24 cellular contexts compared by ENCODE assay signal in the genomic region with DNA sequence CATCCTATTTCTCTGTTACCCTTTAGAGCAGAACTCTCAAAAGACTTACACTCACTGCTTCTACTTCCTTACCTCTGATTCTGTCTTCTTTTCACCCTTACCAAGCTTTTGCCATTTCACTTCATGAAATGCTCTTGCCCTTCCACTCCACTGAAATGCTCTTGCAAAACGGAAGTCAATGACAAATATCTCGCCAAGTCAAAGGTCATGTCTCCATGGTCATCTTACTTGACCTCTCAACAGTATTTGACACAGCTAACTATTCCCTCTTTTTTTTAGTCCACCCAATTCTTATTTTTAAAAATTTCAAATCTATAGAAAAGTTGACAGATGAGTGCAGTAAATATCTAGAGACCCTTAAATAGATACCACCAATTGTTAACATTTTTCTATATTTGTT.
DNase-seq lines count a peak whose midpoint lies in the region; ATAC-seq, FAIRE-seq and TF ChIP-seq lines count a peak whose summit lies in the region.
"Had no signal": no experiment of that assay in that cellular context is flagged by ENCODE, and none has a peak within 500 bp of the region (broad histone marks: within the 10 kb centered on the region; RNA-seq: fewer than 3 reads in every experiment).

No MANE protein-coding gene starts in this region.

- H3K27me3 ChIP-seq in OCI-LY3 (ENCODE audit: low read depth, low read length) (peaks cover 16% of the 10 kb centered on the region), mesenchymal stem cell (ENCODE audit: control insufficient read depth in 1 of 2, insufficient read depth in 1 of 2, low read length in 2 of 2) (no peaks in the 10 kb centered on the region)
- H3K27me3 ChIP-seq: BE2C had no signal

- no peak overlapping the region for H4K8ac ChIP-seq in mesenchymal stem cell (ENCODE audit: low read length)

- H3K9me3 ChIP-seq in OCI-LY3 (ENCODE audit: insufficient read depth, low read length) (no peaks in the 10 kb centered on the region), mesenchymal stem cell (ENCODE audit: control insufficient read depth, low read length) (no peaks in the 10 kb centered on the region)
- H3K9me3 ChIP-seq: BE2C had no signal

- no peak overlapping the region for H2BK15ac ChIP-seq in mesenchymal stem cell (ENCODE audit: low read depth, poor library complexity, severe bottlenecking)

- peak; percentile 20 for DNase-seq in GM12865 (ENCODE audit: low read depth)
- no peak for DNase-seq in GM19239 (ENCODE audit: insufficient read length, low spot score)
- DNase-seq in mesenchymal stem cell, result no peak
- DNase-seq: ACHN; BE2C; C1 segment of cervical spinal cord; CD4-positive, CD25-positive, alpha-beta regulatory T cell; CD8-positive, alpha-beta memory T cell; COR-L47; DMS 273 treated with DMSO at 0.1 percent for 48 hours; DMS53; DND-41; EL; GOT3; H7; HFFc6; Kasumi-1; KBM-7 had no signal

- H3K4ac ChIP-seq in mesenchymal stem cell (ENCODE audit: low read depth in 1 of 2, low read length in 2 of 2), result no peak overlapping the region

- H4K20me1 ChIP-seq in OCI-LY3 (ENCODE audit: insufficient read depth, low read length), result peaks cover 41% of the 10 kb centered on the region

- H3K27ac ChIP-seq in OCI-LY3 (ENCODE audit: low read length) (no peak overlapping the region), mesenchymal stem cell (ENCODE audit: low read length, poor library complexity, severe bottlenecking) (no peak overlapping the region)

- TF ChIP-seq CTCF in GM12865 (IDR thresholded peaks at IDR 0.05; ENCODE audit: insufficient read depth, low read depth, low read length, missing control alignments), result no peak
- no peak for TF ChIP-seq CTCF in OCI-LY3 (IDR thresholded peaks at IDR 0.05; ENCODE audit: low read depth, low read length)

- H2AK5ac ChIP-seq in mesenchymal stem cell (ENCODE audit: low read length, severe bottlenecking), result peak overlapping the region; percentile 57

- WGBS in mesenchymal stem cell, result 79% methylated on average over 2 of the region's 2 CpGs

- H3K79me1 ChIP-seq in mesenchymal stem cell (replicated peaks; ENCODE audit: low read length, poor library complexity, severe bottlenecking), result peaks cover 3% of the 10 kb centered on the region

- H3K36me3 ChIP-seq in OCI-LY3 (replicated peaks; ENCODE audit: low read depth, low read length) (peaks cover 10% of the 10 kb centered on the region), mesenchymal stem cell (ENCODE audit: control insufficient read depth in 1 of 2, insufficient read depth in 2 of 2, low read depth in 1 of 2, low read length in 2 of 2) (peaks cover 0 to 17% of the 10 kb centered on the region in 2 experiments)
- H3K36me3 ChIP-seq: BE2C had no signal

- peak overlapping the region; percentile 71 for H3K4me2 ChIP-seq in OCI-LY3 (ENCODE audit: low read length)
- H3K4me2 ChIP-seq in mesenchymal stem cell (ENCODE audit: low read length, poor library complexity, severe bottlenecking), result no peak overlapping the region

- no peak overlapping the region for H2BK5ac ChIP-seq in mesenchymal stem cell (ENCODE audit: low read depth, low read length, poor library complexity, severe bottlenecking)

- H2BK12ac ChIP-seq in mesenchymal stem cell (ENCODE audit: low read length in 2 of 2), result no peak overlapping the region

- H3K9ac ChIP-seq in OCI-LY3 (ENCODE audit: low read length) (no peak overlapping the region), mesenchymal stem cell (ENCODE audit: low read length) (no peak overlapping the region)

- ATAC-seq in GM19463 (IDR thresholded peaks at IDR 0.05; ENCODE audit: unreplicated experiment), result no peak
- no peak for ATAC-seq in HG03439 (IDR thresholded peaks at IDR 0.05; ENCODE audit: unreplicated experiment)
- ATAC-seq in activated CD4-positive, CD25-positive, alpha-beta regulatory T cell treated with anti-CD3 and anti-CD28 coated beads, Interleukin-2, amount 50 U/mL, for 24 hours, result no peak
- ATAC-seq: HCT116 had no signal

- H4K91ac ChIP-seq in mesenchymal stem cell (ENCODE audit: low read length), result no peak overlapping the region

- H3K4me3 ChIP-seq in GM12865 (ENCODE audit: low read depth, low read length), result no peak overlapping the region
- no peak overlapping the region for H3K4me3 ChIP-seq in OCI-LY3 (ENCODE audit: low read length)
- H3K4me3 ChIP-seq in mesenchymal stem cell (ENCODE audit: insufficient read depth in 1 of 2, low read depth in 1 of 2, low read length in 2 of 2), result no peak overlapping the region

- no peak overlapping the region for H3K18ac ChIP-seq in mesenchymal stem cell (ENCODE audit: low read depth in 1 of 2, low read length in 2 of 2)

- H2AFZ ChIP-seq in OCI-LY3 (ENCODE audit: low read depth, low read length) (no peak overlapping the region), mesenchymal stem cell (ENCODE audit: low read depth, low read length) (no peak overlapping the region)

- no peak overlapping the region for H2BK120ac ChIP-seq in mesenchymal stem cell (ENCODE audit: low read depth, low read length)

- H3K23ac ChIP-seq in mesenchymal stem cell (ENCODE audit: low read length in 2 of 2), result no peak overlapping the region

- peak; percentile 56 for FAIRE-seq in GM19239 (lab: Jason Lieb, UNC)
- FAIRE-seq: HTR-8/SVneo had no signal

- peaks cover 29% of the 10 kb centered on the region for H3K4me1 ChIP-seq in OCI-LY3 (ENCODE audit: low read length)
- peaks cover 6% of the 10 kb centered on the region for H3K4me1 ChIP-seq in mesenchymal stem cell (ENCODE audit: control insufficient read depth, insufficient read depth, low read depth, low read length)
- H3K4me1 ChIP-seq: BE2C had no signal

- H3K14ac ChIP-seq in mesenchymal stem cell (ENCODE audit: low read length in 2 of 2), result no peak overlapping the region

- H3K79me2 ChIP-seq in OCI-LY3 (ENCODE audit: low read length), result no peaks in the 10 kb centered on the region
